In genomic region chr2:236365258-236366048, GRCh38 we compare ENCODE assay signal across 21 cellular contexts.
DNase-seq lines count a peak whose midpoint lies in the region; ATAC-seq and TF ChIP-seq lines count a peak whose summit lies in the region.
"Had no signal": no experiment of that assay in that cellular context is flagged by ENCODE, and none has a peak within 500 bp of the region (broad histone marks: within the 10 kb centered on the region; RNA-seq: fewer than 3 reads in every experiment).

No MANE protein-coding gene starts in this region.

- H3K27ac ChIP-seq in BLaER1 (no peak overlapping the region), caudate nucleus (ENCODE audit: low read depth, low read length) (no peak overlapping the region), gastroesophageal sphincter (no peak overlapping the region)
- H3K27ac ChIP-seq: cardiac muscle cell, heart left ventricle, KMS-11, thoracic aorta had no signal

- no peaks in the 10 kb centered on the region for H3K9me3 ChIP-seq in BLaER1
- no peaks in the 10 kb centered on the region for H3K9me3 ChIP-seq in gastroesophageal sphincter
- H3K9me3 ChIP-seq: heart left ventricle, thoracic aorta had no signal

- peak overlapping the region; percentile 76 for H3K4me3 Mint-ChIP-seq in T-helper 2 cell treated with Interferon-gamma antibody and Interleukin-4, amounts not matched to agents 5 μg/mL and 100 μg/mL, for 36 hours
- H3K4me3 Mint-ChIP-seq in central memory CD8-positive, alpha-beta T cell = peak overlapping the region; percentile 69
- no peak overlapping the region for H3K4me3 Mint-ChIP-seq in nephron
- H3K4me3 Mint-ChIP-seq: dendritic cell treated with granulocyte-macrophage colony-stimulating factor and Interleukin-4, amounts not matched to agents 40 ng/mL and 50 ng/mL, for 4 days had no signal

- H3K27me3 ChIP-seq in BLaER1 = peaks cover 14% of the 10 kb centered on the region; the same call in 1 of the 2 replicates
- peaks cover 23% of the 10 kb centered on the region for H3K27me3 ChIP-seq in gastroesophageal sphincter
- H3K27me3 ChIP-seq: cardiac muscle cell had no signal

- TF ChIP-seq CTCF in nephron (IDR thresholded peaks at IDR 0.05; ENCODE audit: unreplicated experiment in 3 of 3) = no peak
- no peak for TF ChIP-seq CTCF in gastroesophageal sphincter (IDR thresholded peaks at IDR 0.05)

- H3K36me3 Mint-ChIP-seq in T-helper 2 cell treated with Interferon-gamma antibody and Interleukin-4, amounts not matched to agents 5 μg/mL and 100 μg/mL, for 36 hours (ENCODE audit: low read depth) = no peaks in the 10 kb centered on the region
- peaks cover 2% of the 10 kb centered on the region for H3K36me3 Mint-ChIP-seq in central memory CD8-positive, alpha-beta T cell (ENCODE audit: insufficient read depth)
- H3K36me3 Mint-ChIP-seq in nephron (ENCODE audit: low read depth) = peaks cover 7% of the 10 kb centered on the region

- no peak for TF ChIP-seq EP300 in gastroesophageal sphincter (IDR thresholded peaks at IDR 0.05)

- no peak for ATAC-seq in central memory CD8-positive, alpha-beta T cell (replicated peaks; ENCODE audit: extremely low read depth, poor library complexity, severe bottlenecking)
- ATAC-seq in gastroesophageal sphincter = no peak
- no peak for ATAC-seq in GM21390 (IDR thresholded peaks at IDR 0.05; ENCODE audit: unreplicated experiment)

- H3K9ac ChIP-seq in BLaER1 = no peak overlapping the region
- H3K9ac ChIP-seq: KMS-11 had no signal

- H3K4me2 ChIP-seq in BLaER1 = peak overlapping the region; percentile 69

- DNase-seq in T-helper 2 cell treated with Interferon-gamma antibody and Interleukin-4, amounts not matched to agents 5 μg/mL and 100 μg/mL, for 36 hours (ENCODE audit: low spot score) = no peak
- DNase-seq in T-helper 2 cell (no peak), caudate nucleus (lab: John Stamatoyannopoulos, UW) (no peak)
- DNase-seq in central memory CD8-positive, alpha-beta T cell (ENCODE audit: low spot score in 2 of 2) = no peak
- DNase-seq: 8988T; activated CD4-positive, alpha-beta T cell treated with anti-CD3 and anti-CD28 coated beads for 1 hour; activated CD8-positive, alpha-beta memory T cell treated with anti-CD3 and anti-CD28 coated beads, Interleukin-2, amount 50 U/mL, for 48 hours; activated gamma-delta T cell; anterior cingulate cortex; heart left ventricle; mesendoderm; NCI-H187; NCI-H69 had no signal

- no peaks in the 10 kb centered on the region for H3K9me3 Mint-ChIP-seq in T-helper 2 cell treated with Interferon-gamma antibody and Interleukin-4, amounts not matched to agents 5 μg/mL and 100 μg/mL, for 36 hours
- H3K9me3 Mint-ChIP-seq in central memory CD8-positive, alpha-beta T cell = no peaks in the 10 kb centered on the region
- H3K9me3 Mint-ChIP-seq in nephron = no peaks in the 10 kb centered on the region
- H3K9me3 Mint-ChIP-seq: dendritic cell treated with granulocyte-macrophage colony-stimulating factor and Interleukin-4, amounts not matched to agents 40 ng/mL and 50 ng/mL, for 4 days had no signal

- H4K20me1 ChIP-seq in BLaER1 = peaks cover 8% of the 10 kb centered on the region; the same call in 1 of the 2 replicates

- WGBS in gastroesophageal sphincter (ENCODE audit: low coverage in 1 of 2), 2 donors = 89 to 96% methylated on average over 5 to 6 of the region's 14 CpGs

- TF ChIP-seq POLR2A in gastroesophageal sphincter (IDR thresholded peaks at IDR 0.05) = no peak

- H3K36me3 ChIP-seq in BLaER1 (no peaks in the 10 kb centered on the region), gastroesophageal sphincter (no peaks in the 10 kb centered on the region)
- H3K36me3 ChIP-seq: cardiac muscle cell, heart left ventricle, thoracic aorta had no signal

- H3K27ac Mint-ChIP-seq in T-helper 2 cell treated with Interferon-gamma antibody and Interleukin-4, amounts not matched to agents 5 μg/mL and 100 μg/mL, for 36 hours = peak overlapping the region; percentile 37
- H3K27ac Mint-ChIP-seq in central memory CD8-positive, alpha-beta T cell (ENCODE audit: low read depth) = peak overlapping the region; percentile 54
- H3K27ac Mint-ChIP-seq in nephron = peak overlapping the region in 2 of 3 experiments; percentile 9 to 18
- H3K27ac Mint-ChIP-seq: dendritic cell treated with granulocyte-macrophage colony-stimulating factor and Interleukin-4, amounts not matched to agents 40 ng/mL and 50 ng/mL, for 4 days had no signal

- H3K4me3 ChIP-seq in BLaER1 (no peak overlapping the region), gastroesophageal sphincter (no peak overlapping the region)
- H3K4me3 ChIP-seq: cardiac muscle cell, heart left ventricle, thoracic aorta had no signal

- peaks cover 28% of the 10 kb centered on the region for H3K4me1 Mint-ChIP-seq in T-helper 2 cell treated with Interferon-gamma antibody and Interleukin-4, amounts not matched to agents 5 μg/mL and 100 μg/mL, for 36 hours (ENCODE audit: low read depth)
- peaks cover 35% of the 10 kb centered on the region for H3K4me1 Mint-ChIP-seq in central memory CD8-positive, alpha-beta T cell
- H3K4me1 Mint-ChIP-seq in nephron = peaks cover 13% of the 10 kb centered on the region

- H3K27me3 Mint-ChIP-seq in T-helper 2 cell treated with Interferon-gamma antibody and Interleukin-4, amounts not matched to agents 5 μg/mL and 100 μg/mL, for 36 hours (ENCODE audit: low read depth) = peaks cover 71% of the 10 kb centered on the region
- peaks cover 41% of the 10 kb centered on the region for H3K27me3 Mint-ChIP-seq in central memory CD8-positive, alpha-beta T cell
- peaks cover 30% of the 10 kb centered on the region for H3K27me3 Mint-ChIP-seq in nephron (ENCODE audit: low read depth)

- H3K4me1 ChIP-seq in BLaER1 = peaks cover 20% of the 10 kb centered on the region
- H3K4me1 ChIP-seq in gastroesophageal sphincter = peaks cover 0 to 12% (median 0%) of the 10 kb centered on the region in 3 donors

Comparison
In these comparisons a context has a peak if more than half of its experiments do, and no peak if none do; other contexts are left out.
1. H3K4me3 Mint-ChIP-seq: peak in T-helper 2 cell treated with Interferon-gamma antibody and Interleukin-4, amounts not matched to agents 5 μg/mL and 100 μg/mL, for 36 hours (single experiment) and central memory CD8-positive, alpha-beta T cell (single experiment); none in nephron (0 of 3).
2. Peak in every context shown above with its lines, with median percentiles within 50 percentile points of each other: H3K27ac Mint-ChIP-seq.